ENCODE assay signal across 16 cellular contexts in the genomic region with DNA sequence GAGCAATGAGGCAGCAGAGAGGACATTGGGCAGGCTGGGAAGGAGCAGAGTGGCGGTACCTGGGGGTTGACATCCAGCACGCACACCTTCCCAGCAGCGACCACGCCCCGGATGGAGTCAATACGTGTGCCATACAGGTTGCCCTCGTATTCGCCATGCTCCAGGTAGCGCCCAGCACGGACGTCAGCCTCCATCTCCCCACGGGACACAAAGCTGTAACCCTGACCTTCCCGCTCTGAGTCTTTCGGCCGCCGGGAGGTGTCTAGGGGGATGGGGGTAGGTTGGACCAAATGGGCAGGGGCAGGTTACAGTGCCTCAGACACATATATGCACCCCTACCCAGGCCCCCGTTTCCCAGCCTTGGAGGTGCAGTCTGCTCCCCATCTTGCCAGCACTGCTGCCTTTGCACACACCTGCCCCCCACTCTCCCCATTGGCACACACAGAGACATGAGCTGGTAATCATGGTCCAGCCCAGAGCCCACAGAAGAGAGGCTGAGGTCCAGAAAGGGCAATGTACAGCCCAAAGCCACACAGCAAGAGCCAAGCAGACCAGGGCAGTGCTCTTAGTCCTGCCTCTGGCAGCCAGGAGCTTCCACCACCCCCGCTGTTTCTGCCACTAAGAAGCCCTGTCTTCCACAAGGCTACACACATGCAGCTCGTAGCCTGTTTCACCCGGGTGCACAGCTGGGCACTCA. TPM values are rescaled to one million over a fixed set of nuclear protein-coding genes. Genes with fewer than 3 reads are reported as not detected.
DNase-seq lines count a peak whose midpoint lies in the region; ATAC-seq, FAIRE-seq and TF ChIP-seq lines count a peak whose summit lies in the region.
"Had no signal": no experiment of that assay in that cellular context is flagged by ENCODE, and none has a peak within 500 bp of the region (broad histone marks: within the 10 kb centered on the region; RNA-seq: fewer than 3 reads in every experiment).

No MANE protein-coding gene starts in this region.

- no peak overlapping the region for H3K4me3 ChIP-seq in HepG2 (replicated peaks in 1 of 3; ENCODE audit: insufficient read depth in 1 of 3, low read depth in 2 of 3, low read length in 3 of 3)
- no peak overlapping the region for H3K4me3 ChIP-seq in right lobe of liver
- H3K4me3 ChIP-seq in K562 = no peak overlapping the region
- no peak overlapping the region for H3K4me3 ChIP-seq in spleen
- H3K4me3 ChIP-seq: BLaER1 treated with 17β-estradiol and CSF1 and Interleukin-3, amounts not matched to agents 10 nM and 100 nM had no signal

- no TSS peak for BruUV-seq in HepG2 (replicated peaks; lab: Mats Ljungman, UMichigan)
- no TSS peak for BruUV-seq in K562 (replicated peaks; lab: Mats Ljungman, UMichigan)

- no peaks in the 10 kb centered on the region for H3K36me3 ChIP-seq in HepG2 (replicated peaks in 1 of 2; ENCODE audit: control insufficient read depth in 1 of 2, insufficient read depth in 2 of 2, low read length in 2 of 2)
- no peaks in the 10 kb centered on the region for H3K36me3 ChIP-seq in right lobe of liver
- no peaks in the 10 kb centered on the region for H3K36me3 ChIP-seq in K562 (ENCODE audit: control insufficient read depth, insufficient read depth, low read length)
- no peaks in the 10 kb centered on the region for H3K36me3 ChIP-seq in spleen
- H3K36me3 ChIP-seq: BLaER1 treated with 17β-estradiol and CSF1 and Interleukin-3, amounts not matched to agents 10 nM and 100 nM had no signal

- intact Hi-C loops in HepG2 (cut with micrococcal nuclease; ENCODE audit: unreplicated experiment) (no loop called here), right lobe of liver (cut with DNase I) (no loop called here), K562 (cut with micrococcal nuclease) (loop anchor here (2.0 kb wide), 1 partner anchor 115 kb away; no protein-coding TSS in a partner anchor), left colon (cut with DNase I, micrococcal nuclease) (no loop called here), spleen (cut with DNase I; ENCODE audit: low total_unique reads) (no loop called here)

- TF ChIP-seq RAD21 in HepG2 (CRISPR knock-in tag; IDR thresholded peaks at IDR 0.05) = no peak
- no peak for TF ChIP-seq RAD21 in K562 (CRISPR knock-in tag; conservative IDR thresholded peaks at IDR 0.05 in 1 of 2, IDR thresholded peaks at IDR 0.05 in 1 of 2)

- in situ Hi-C loops in HepG2 (cut with HindIII; ENCODE audit: extremely low pct_ligation_motif_present, low pct_unique_long_range_greater_than_20kb) (no loop called here), K562 (cut with MboI) (no loop called here)

- ATAC-seq in HepG2 (peak; percentile 7; the same call in 2 of the 3 replicates), right lobe of liver (no peak), K562 (no peak; the same call in 2 of the 3 replicates), left colon (peak; percentile 3)

- WGBS in HepG2 (ENCODE audit: low lambda C conversion rate) = 51% methylated on average over 20 of the region's 20 CpGs
- WGBS in right lobe of liver (ENCODE audit: insufficient coverage, low coverage, low lambda C conversion rate, missing lambda C conversion rate) = no CpG with 5 or more reads among the region's 20 CpGs
- WGBS in K562 (ENCODE audit: insufficient coverage, low coverage, missing lambda C conversion rate) = 17% methylated on average over 20 of the region's 20 CpGs
- 84 to 90% (median 88%) methylated on average over 10 to 20 of the region's 20 CpGs for WGBS in spleen, 5 donors

- H3K27ac ChIP-seq in HepG2 (ENCODE audit: extremely low read length, insufficient read depth, low read length) = no peak overlapping the region
- H3K27ac ChIP-seq in right lobe of liver = no peak overlapping the region
- H3K27ac ChIP-seq in K562 (ENCODE audit: extremely low read depth, low read depth, low read length) = no peak overlapping the region
- no peak overlapping the region for H3K27ac ChIP-seq in spleen
- H3K27ac ChIP-seq: BLaER1 treated with 17β-estradiol and CSF1 and Interleukin-3, amounts not matched to agents 10 nM and 100 nM had no signal

- H4K20me1 ChIP-seq in HepG2 (ENCODE audit: insufficient read depth, low read length) = no peaks in the 10 kb centered on the region; the same call in 1 of the 2 replicates
- H4K20me1 ChIP-seq in K562 (replicated peaks; ENCODE audit: control insufficient read depth, insufficient read depth, low read length) = no peaks in the 10 kb centered on the region; the same call in 1 of the 2 replicates

- H3K4me2 ChIP-seq in HepG2 (ENCODE audit: low read depth, low read length) (peak overlapping the region; percentile 33; the same call in 1 of the 2 replicates), K562 (ENCODE audit: insufficient read depth, low read length) (peak overlapping the region; percentile 46; the same call in 1 of the 2 replicates)
- H3K4me2 ChIP-seq: BLaER1 treated with 17β-estradiol and CSF1 and Interleukin-3, amounts not matched to agents 10 nM and 100 nM had no signal

- TF ChIP-seq CTCF in HepG2 (CRISPR knock-in tag; IDR thresholded peaks at IDR 0.05) (no peak), right lobe of liver (IDR thresholded peaks at IDR 0.05) (no peak), K562 (IDR thresholded peaks at IDR 0.05 in 2 of 3, conservative IDR thresholded peaks at IDR 0.05 in 1 of 3; ENCODE audit: insufficient read depth in 2 of 3, low read depth in 1 of 3, low read length in 3 of 3) (no peak), spleen (IDR thresholded peaks at IDR 0.05 in 8 of 11, conservative IDR thresholded peaks at IDR 0.05 in 3 of 11) (no peak)

- no peaks in the 10 kb centered on the region for H3K9me1 ChIP-seq in K562 (ENCODE audit: control insufficient read depth, insufficient read depth, low read length)

- no peak for DNase-seq in HepG2 (ENCODE audit: low spot score)
- DNase-seq in right lobe of liver = no peak
- DNase-seq in K562 (ENCODE audit: extremely low read depth in 1 of 4, low spot score in 3 of 4) = no peak
- DNase-seq in left colon = no peak
- peak; percentile 47 for DNase-seq in spleen
- DNase-seq in nucleus accumbens (lab: John Stamatoyannopoulos, UW) = no peak
- no peak for DNase-seq in T1000 (lab: John Stamatoyannopoulos, UW)
- no peak for DNase-seq in NCI-H128 (lab: John Stamatoyannopoulos, UW; ENCODE audit: unreplicated experiment)
- DNase-seq: DMS153, DMS79 treated with DMSO at 0.1 percent for 48 hours had no signal

- POLR2A ChIA-PET in HepG2 (lab: Yijun Ruan, JAX) (no interaction called here), K562 (lab: Yijun Ruan, JAX) (interaction anchor here (0.7 kb wide), 1 partner anchor 47 kb away, joined by 4 read pairs; no protein-coding TSS in a partner anchor)

- H3K9me3 ChIP-seq in HepG2 (ENCODE audit: low read length) (no peaks in the 10 kb centered on the region), right lobe of liver (no peaks in the 10 kb centered on the region), K562 (replicated peaks; ENCODE audit: control insufficient read depth, insufficient read depth, low read depth, low read length) (no peaks in the 10 kb centered on the region), spleen (no peaks in the 10 kb centered on the region)
- H3K9me3 ChIP-seq: BLaER1 treated with 17β-estradiol and CSF1 and Interleukin-3, amounts not matched to agents 10 nM and 100 nM had no signal

- CTCF ChIA-PET in HepG2 (lab: Yijun Ruan, JAX; ENCODE audit: low intra/inter-chr PET ratio, low total read pairs) = interaction anchor here (1.0 kb wide), 1 partner anchor 162 kb away, joined by 4 read pairs; no protein-coding TSS in a partner anchor
- CTCF ChIA-PET in K562 (lab: Yijun Ruan, JAX; ENCODE audit: low intra/inter-chr PET ratio) = interaction anchor here (0.6 to 1.4 kb wide), 3 partner anchors 12 to 331 kb away, joined by 3 read pairs; no protein-coding TSS in a partner anchor

- TF ChIP-seq EP300 in HepG2 (IDR thresholded peaks at IDR 0.05; ENCODE audit: low read depth in 2 of 2, low read length in 2 of 2) (no peak), HepG2 (CRISPR knock-in tag; IDR thresholded peaks at IDR 0.05; ENCODE audit: borderline replicate concordance) (no peak), K562 (IDR thresholded peaks at IDR 0.05; ENCODE audit: low read length) (no peak)

- H3K4me1 ChIP-seq in HepG2 (ENCODE audit: insufficient read depth, low read length) = peaks cover 8% of the 10 kb centered on the region
- H3K4me1 ChIP-seq in right lobe of liver = no peaks in the 10 kb centered on the region
- H3K4me1 ChIP-seq in K562 (replicated peaks in 1 of 2; ENCODE audit: control insufficient read depth in 2 of 2, insufficient read depth in 2 of 2, low read length in 2 of 2) = peaks cover 0 to 33% of the 10 kb centered on the region in 2 experiments; a peak in 3 of 5 replicates
- H3K4me1 ChIP-seq in spleen = peaks cover 0 to 14% (median 8%) of the 10 kb centered on the region in 6 donors

- H3K27me3 ChIP-seq in HepG2 (ENCODE audit: control insufficient read depth in 1 of 2, insufficient read depth in 2 of 2, low read length in 2 of 2) (peaks cover 0 to 16% of the 10 kb centered on the region in 2 experiments; a peak in 2 of 5 replicates), right lobe of liver (no peaks in the 10 kb centered on the region), K562 (ENCODE audit: control insufficient read depth in 2 of 2, insufficient read depth in 2 of 2, low read length in 2 of 2) (peaks cover 4 to 19% of the 10 kb centered on the region in 2 experiments; a peak in 2 of 5 replicates), spleen (replicated peaks in 1 of 7) (peaks cover 0 to 18% (median 0%) of the 10 kb centered on the region in 7 donors)
- H3K27me3 ChIP-seq: BLaER1 treated with 17β-estradiol and CSF1 and Interleukin-3, amounts not matched to agents 10 nM and 100 nM had no signal

- FAIRE-seq in HepG2 (lab: Jason Lieb, UNC) (no peak), K562 (lab: Jason Lieb, UNC) (no peak)
- FAIRE-seq: G401.6 had no signal

- TF ChIP-seq POLR2A in HepG2 (IDR thresholded peaks at IDR 0.05; ENCODE audit: insufficient read depth in 1 of 2, low read depth in 2 of 2, low read length in 2 of 2) = no peak
- no peak for TF ChIP-seq POLR2A in right lobe of liver (IDR thresholded peaks at IDR 0.05)
- no peak for TF ChIP-seq POLR2A in K562 (conservative IDR thresholded peaks at IDR 0.05)
- no peak for TF ChIP-seq POLR2A in spleen (IDR thresholded peaks at IDR 0.05)

- no peak overlapping the region for H2AFZ ChIP-seq in HepG2 (ENCODE audit: low read length)
- H2AFZ ChIP-seq in K562 (ENCODE audit: low read depth, low read length) = peak overlapping the region; percentile 68; the same call in 1 of the 2 replicates

- no peaks in the 10 kb centered on the region for H3K79me2 ChIP-seq in HepG2 (ENCODE audit: insufficient read depth, low read length)
- no peaks in the 10 kb centered on the region for H3K79me2 ChIP-seq in K562 (ENCODE audit: control insufficient read depth, insufficient read depth, low read length)

- H3K9ac ChIP-seq in HepG2 (ENCODE audit: insufficient read depth, low read depth, low read length) (no peak overlapping the region), K562 (ENCODE audit: insufficient read depth in 1 of 2, low read depth in 2 of 2, low read length in 2 of 2) (0 out of 4 replicates have a peak overlapping the region, but pooled peaks of 1 of the 2 experiments have one; percentile 0)
- H3K9ac ChIP-seq: BLaER1 treated with 17β-estradiol and CSF1 and Interleukin-3, amounts not matched to agents 10 nM and 100 nM had no signal

RNA-seq across cellular contexts. Expression of a gene that starts 27.5 kb away (rescaled TPM):
- total RNA-seq in HepG2 (2016; rRNA removed; fragmentation: Illumina TruSeq; extraction: Trizol) (0.20 and 0.44 TPM in 2 replicates), right lobe of liver (1 to 10 TPM in 1 of 6 experiments, under 1 TPM in 2, not detected in 3; 0.13 to 1.2 (median 0.18) TPM), K562 (2014; rRNA removed) (0.14 and 0.41 TPM in 2 replicates), K562 (2014; rRNA removed; fragmentation: Illumina TruSeq; extraction: Trizol) (0.35 and 0.44 TPM in 2 replicates), K562 (2015; rRNA removed; fragmentation: Illumina TruSeq; extraction: Trizol) (0.26 and 0.33 TPM in 2 replicates), K562 (2021) (0.45 and 0.53 TPM in 2 replicates), left colon (1 to 10 TPM in 1 of 2 donors, under 1 TPM in 1; 0.49 to 2.6 TPM), spleen (1 to 10 TPM in 5 of 7 donors, under 1 TPM in 2; 0.77 to 2.4 (median 1.2) TPM)
- 0.18 and 0.30 TPM in 2 replicates for total RNA-seq in HepG2 (2016; cell fraction: cytosol; rRNA removed; fragmentation: Illumina TruSeq; extraction: Trizol; ENCODE audit: low read depth)
- total RNA-seq in HepG2 (2016; cell fraction: insoluble cytoplasmic fraction; rRNA removed; fragmentation: Illumina TruSeq; extraction: Trizol) = 0.02 and 0.10 TPM in 2 replicates
- 0.06 and 0.07 TPM in 2 replicates for total RNA-seq in HepG2 (2016; cell fraction: membrane; rRNA removed; fragmentation: Illumina TruSeq; extraction: Trizol)
- total RNA-seq in HepG2 (2016; cell fraction: nucleus; rRNA removed; fragmentation: Illumina TruSeq; extraction: Trizol) = 0.25 TPM in 1 of 2 replicates, not detected in the other
- polyA plus RNA-seq in HepG2 (2011; rRNA removed) (1.7 and 2.2 TPM in 2 replicates), K562 (2011; rRNA removed) (1.0 and 1.2 TPM in 2 replicates), K562 (2014; fragmentation: Illumina TruSeq; extraction: Trizol) (0.24 and 0.28 TPM in 2 replicates), K562 (2014; fragmentation: Nextera tagmentation; extraction: Ambion mirVana) (under 1 TPM; 0.04 TPM), K562 (2014; rRNA removed) (0.12 and 0.39 TPM in 2 replicates), spleen (under 1 TPM; 0.13 to 0.51 (median 0.15) TPM)
- polyA plus RNA-seq in HepG2 (2011; cell fraction: cytosol; rRNA removed) = 1.6 TPM in 2 replicates
- polyA plus RNA-seq in HepG2 (2011; cell fraction: nucleus; rRNA removed) = 3.8 and 4.9 TPM in 2 replicates
- 0.62 and 0.99 TPM in 2 replicates for polyA plus RNA-seq in HepG2 (2012)
- not detected in 2 replicates for polyA plus RNA-seq in HepG2 (2016; cell fraction: cytosol; fragmentation: Illumina TruSeq; extraction: Trizol; ENCODE audit: low read depth)
- polyA plus RNA-seq in HepG2 (2016; cell fraction: insoluble cytoplasmic fraction; fragmentation: Illumina TruSeq; extraction: Trizol; ENCODE audit: low read depth) = 0.19 and 0.20 TPM in 2 replicates
- 0.05 TPM in 1 of 2 replicates, not detected in the other for polyA plus RNA-seq in HepG2 (2016; cell fraction: membrane; fragmentation: Illumina TruSeq; extraction: Trizol; ENCODE audit: low read depth)
- 0.15 and 0.18 TPM in 2 replicates for polyA plus RNA-seq in HepG2 (2016; cell fraction: nucleus; fragmentation: Illumina TruSeq; extraction: Trizol; ENCODE audit: insufficient read depth, low read depth)
- polyA minus RNA-seq in HepG2 (2011; rRNA and poly(A)+ RNA removed; ENCODE audit: low replicate concordance) = 3.3 and 19.7 TPM in 2 replicates
- 1.1 and 2.0 TPM in 2 replicates for polyA minus RNA-seq in HepG2 (2011; cell fraction: cytosol; rRNA and poly(A)+ RNA removed)
- 1.5 and 3.2 TPM in 2 replicates for polyA minus RNA-seq in HepG2 (2011; cell fraction: nucleus; rRNA and poly(A)+ RNA removed)
- 0.30 and 1.5 TPM in 2 replicates for total RNA-seq in K562 (2011; cell fraction: chromatin; rRNA removed; ENCODE audit: low replicate concordance)
- total RNA-seq in K562 (2011; cell fraction: nucleolus; rRNA removed) = 1.2 and 1.8 TPM in 2 replicates
- total RNA-seq in K562 (2011; cell fraction: nucleoplasm; rRNA removed) = 0.66 and 0.99 TPM in 2 replicates
- 1.3 and 1.5 TPM in 2 replicates for polyA plus RNA-seq in K562 (2011; cell fraction: cytosol; rRNA removed)
- 1.4 and 1.6 TPM in 2 replicates for polyA plus RNA-seq in K562 (2011; cell fraction: nucleus; rRNA removed)
- polyA plus RNA-seq in K562 (2012) = 0.19 and 0.34 TPM in 2 replicates
- 0.99 and 1.5 TPM in 2 replicates for polyA minus RNA-seq in K562 (2011; rRNA and poly(A)+ RNA removed)
- 1.2 and 1.3 TPM in 2 replicates for polyA minus RNA-seq in K562 (2011; cell fraction: cytosol; rRNA and poly(A)+ RNA removed)
- polyA minus RNA-seq in K562 (2011; cell fraction: nucleus; rRNA and poly(A)+ RNA removed) = 0.89 and 1.9 TPM in 2 replicates

RNA-seq across cellular contexts. Expression of a gene that starts 32.9 kb away (rescaled TPM):
- not detected in 2 replicates for total RNA-seq in HepG2 (2016; rRNA removed; fragmentation: Illumina TruSeq; extraction: Trizol)
- not detected in 2 replicates for total RNA-seq in HepG2 (2016; cell fraction: cytosol; rRNA removed; fragmentation: Illumina TruSeq; extraction: Trizol; ENCODE audit: low read depth)
- total RNA-seq in HepG2 (2016; cell fraction: insoluble cytoplasmic fraction; rRNA removed; fragmentation: Illumina TruSeq; extraction: Trizol) = not detected in 2 replicates
- not detected in 2 replicates for total RNA-seq in HepG2 (2016; cell fraction: membrane; rRNA removed; fragmentation: Illumina TruSeq; extraction: Trizol)
- not detected in 2 replicates for total RNA-seq in HepG2 (2016; cell fraction: nucleus; rRNA removed; fragmentation: Illumina TruSeq; extraction: Trizol)
- not detected in 2 replicates for polyA plus RNA-seq in HepG2 (2011; rRNA removed)
- not detected in 2 replicates for polyA plus RNA-seq in HepG2 (2011; cell fraction: cytosol; rRNA removed)
- polyA plus RNA-seq in HepG2 (2011; cell fraction: nucleus; rRNA removed) = not detected in 2 replicates
- not detected in 2 replicates for polyA plus RNA-seq in HepG2 (2012)
- polyA plus RNA-seq in HepG2 (2016; cell fraction: cytosol; fragmentation: Illumina TruSeq; extraction: Trizol; ENCODE audit: low read depth) = not detected in 2 replicates
- not detected in 2 replicates for polyA plus RNA-seq in HepG2 (2016; cell fraction: insoluble cytoplasmic fraction; fragmentation: Illumina TruSeq; extraction: Trizol; ENCODE audit: low read depth)
- not detected in 2 replicates for polyA plus RNA-seq in HepG2 (2016; cell fraction: membrane; fragmentation: Illumina TruSeq; extraction: Trizol; ENCODE audit: low read depth)
- polyA plus RNA-seq in HepG2 (2016; cell fraction: nucleus; fragmentation: Illumina TruSeq; extraction: Trizol; ENCODE audit: insufficient read depth, low read depth) = not detected in 2 replicates
- not detected in 2 replicates for polyA minus RNA-seq in HepG2 (2011; rRNA and poly(A)+ RNA removed; ENCODE audit: low replicate concordance)
- not detected in 2 replicates for polyA minus RNA-seq in HepG2 (2011; cell fraction: cytosol; rRNA and poly(A)+ RNA removed)
- not detected in 2 replicates for polyA minus RNA-seq in HepG2 (2011; cell fraction: nucleus; rRNA and poly(A)+ RNA removed)
- total RNA-seq in right lobe of liver = under 1 TPM in 5 of 6 experiments, not detected in 1; 0.12 to 0.73 (median 0.55) TPM
- total RNA-seq in K562 (2011; cell fraction: chromatin; rRNA removed; ENCODE audit: low replicate concordance) = not detected in 2 replicates
- not detected in 2 replicates for total RNA-seq in K562 (2011; cell fraction: nucleolus; rRNA removed)
- not detected in 2 replicates for total RNA-seq in K562 (2011; cell fraction: nucleoplasm; rRNA removed)
- total RNA-seq in K562 (2014; rRNA removed) = not detected in 2 replicates
- total RNA-seq in K562 (2014; rRNA removed; fragmentation: Illumina TruSeq; extraction: Trizol) = not detected in 2 replicates
- not detected in 2 replicates for total RNA-seq in K562 (2015; rRNA removed; fragmentation: Illumina TruSeq; extraction: Trizol)
- not detected in 2 replicates for total RNA-seq in K562 (2021)
- not detected in 2 replicates for polyA plus RNA-seq in K562 (2011; rRNA removed)
- polyA plus RNA-seq in K562 (2011; cell fraction: cytosol; rRNA removed) = not detected in 2 replicates
- polyA plus RNA-seq in K562 (2011; cell fraction: nucleus; rRNA removed) = not detected in 2 replicates
- polyA plus RNA-seq in K562 (2012) = not detected in 2 replicates
- not detected in 2 replicates for polyA plus RNA-seq in K562 (2014; fragmentation: Illumina TruSeq; extraction: Trizol)
- polyA plus RNA-seq in K562 (2014; fragmentation: Nextera tagmentation; extraction: Ambion mirVana) = not detected
- not detected in 2 replicates for polyA plus RNA-seq in K562 (2014; rRNA removed)
- not detected in 2 replicates for polyA minus RNA-seq in K562 (2011; rRNA and poly(A)+ RNA removed)
- polyA minus RNA-seq in K562 (2011; cell fraction: cytosol; rRNA and poly(A)+ RNA removed) = not detected in 2 replicates
- not detected in 2 replicates for polyA minus RNA-seq in K562 (2011; cell fraction: nucleus; rRNA and poly(A)+ RNA removed)
- under 1 TPM; 0.27 to 0.87 TPM for total RNA-seq in left colon
- 1 to 10 TPM in 6 of 7 donors, under 1 TPM in 1; 0.77 to 5.3 (median 3.6) TPM for total RNA-seq in spleen
- polyA plus RNA-seq in spleen = 1 to 10 TPM in 1 of 3 donors, under 1 TPM in 2; 0.33 to 1.7 (median 0.73) TPM
- total RNA-seq: Calu3; CD4-positive, CD25-positive, alpha-beta regulatory T cell; H1; HT-29 had no signal
- polyA plus RNA-seq: CD4-positive, CD25-positive, alpha-beta regulatory T cell had no signal

RNA-seq across cellular contexts. Expression of a gene that starts 46.9 kb away (rescaled TPM):
- 0.83 and 0.91 TPM in 2 replicates for total RNA-seq in HepG2 (2016; rRNA removed; fragmentation: Illumina TruSeq; extraction: Trizol)
- 0.53 and 0.81 TPM in 2 replicates for total RNA-seq in HepG2 (2016; cell fraction: cytosol; rRNA removed; fragmentation: Illumina TruSeq; extraction: Trizol; ENCODE audit: low read depth)
- 0.37 and 1.2 TPM in 2 replicates for total RNA-seq in HepG2 (2016; cell fraction: insoluble cytoplasmic fraction; rRNA removed; fragmentation: Illumina TruSeq; extraction: Trizol)
- 0.62 and 0.65 TPM in 2 replicates for total RNA-seq in HepG2 (2016; cell fraction: membrane; rRNA removed; fragmentation: Illumina TruSeq; extraction: Trizol)
- total RNA-seq in HepG2 (2016; cell fraction: nucleus; rRNA removed; fragmentation: Illumina TruSeq; extraction: Trizol) = 2.3 and 3.0 TPM in 2 replicates
- 1.8 and 2.4 TPM in 2 replicates for polyA plus RNA-seq in HepG2 (2011; rRNA removed)
- polyA plus RNA-seq in HepG2 (2011; cell fraction: cytosol; rRNA removed) = 0.40 and 0.73 TPM in 2 replicates
- 8.8 and 12.8 TPM in 2 replicates for polyA plus RNA-seq in HepG2 (2011; cell fraction: nucleus; rRNA removed)
- 1.4 and 1.5 TPM in 2 replicates for polyA plus RNA-seq in HepG2 (2012)
- 0.20 and 0.42 TPM in 2 replicates for polyA plus RNA-seq in HepG2 (2016; cell fraction: cytosol; fragmentation: Illumina TruSeq; extraction: Trizol; ENCODE audit: low read depth)
- polyA plus RNA-seq in HepG2 (2016; cell fraction: insoluble cytoplasmic fraction; fragmentation: Illumina TruSeq; extraction: Trizol; ENCODE audit: low read depth) = 0.34 and 0.46 TPM in 2 replicates
- 0.26 and 0.42 TPM in 2 replicates for polyA plus RNA-seq in HepG2 (2016; cell fraction: membrane; fragmentation: Illumina TruSeq; extraction: Trizol; ENCODE audit: low read depth)
- 4.1 and 6.3 TPM in 2 replicates for polyA plus RNA-seq in HepG2 (2016; cell fraction: nucleus; fragmentation: Illumina TruSeq; extraction: Trizol; ENCODE audit: insufficient read depth, low read depth)
- polyA minus RNA-seq in HepG2 (2011; rRNA and poly(A)+ RNA removed; ENCODE audit: low replicate concordance) = 2.6 and 21.0 TPM in 2 replicates
- polyA minus RNA-seq in HepG2 (2011; cell fraction: cytosol; rRNA and poly(A)+ RNA removed) = 0.49 TPM in 1 of 2 replicates, not detected in the other
- 3.4 and 4.4 TPM in 2 replicates for polyA minus RNA-seq in HepG2 (2011; cell fraction: nucleus; rRNA and poly(A)+ RNA removed)
- total RNA-seq in right lobe of liver = 1 to 10 TPM; 1.3 to 2.5 (median 1.8) TPM
- total RNA-seq in K562 (2011; cell fraction: chromatin; rRNA removed; ENCODE audit: low replicate concordance) = 39.6 and 62.5 TPM in 2 replicates
- total RNA-seq in K562 (2011; cell fraction: nucleolus; rRNA removed) = 26.3 and 31.2 TPM in 2 replicates
- total RNA-seq in K562 (2011; cell fraction: nucleoplasm; rRNA removed) = 35.3 and 39.0 TPM in 2 replicates
- 6.0 and 10.4 TPM in 2 replicates for total RNA-seq in K562 (2014; rRNA removed)
- 3.1 TPM in 2 replicates for total RNA-seq in K562 (2014; rRNA removed; fragmentation: Illumina TruSeq; extraction: Trizol)
- total RNA-seq in K562 (2015; rRNA removed; fragmentation: Illumina TruSeq; extraction: Trizol) = 2.2 and 2.9 TPM in 2 replicates
- 5.1 and 5.9 TPM in 2 replicates for total RNA-seq in K562 (2021)
- 5.3 and 6.2 TPM in 2 replicates for polyA plus RNA-seq in K562 (2011; rRNA removed)
- polyA plus RNA-seq in K562 (2011; cell fraction: cytosol; rRNA removed) = 4.4 and 7.6 TPM in 2 replicates
- polyA plus RNA-seq in K562 (2011; cell fraction: nucleus; rRNA removed) = 21.3 and 32.5 TPM in 2 replicates
- polyA plus RNA-seq in K562 (2012) = 2.0 and 2.7 TPM in 2 replicates
- polyA plus RNA-seq in K562 (2014; fragmentation: Illumina TruSeq; extraction: Trizol) = 4.1 and 4.5 TPM in 2 replicates
- 1 to 10 TPM in 1 of 2 experiments, under 1 TPM in 1; 0.41 to 1.1 TPM for polyA plus RNA-seq in K562 (2014; fragmentation: Nextera tagmentation; extraction: Ambion mirVana)
- polyA plus RNA-seq in K562 (2014; rRNA removed) = 5.3 and 5.4 TPM in 2 replicates
- polyA minus RNA-seq in K562 (2011; rRNA and poly(A)+ RNA removed) = 3.9 and 7.3 TPM in 2 replicates
- polyA minus RNA-seq in K562 (2011; cell fraction: cytosol; rRNA and poly(A)+ RNA removed) = 3.1 and 5.0 TPM in 2 replicates
- 8.9 and 9.3 TPM in 2 replicates for polyA minus RNA-seq in K562 (2011; cell fraction: nucleus; rRNA and poly(A)+ RNA removed)
- 1 to 10 TPM; 3.7 to 4.0 TPM for total RNA-seq in left colon
- 10 to 100 TPM in 2 of 7 donors, 1 to 10 TPM in 5; 3.3 to 23.9 (median 9.7) TPM for total RNA-seq in spleen
- polyA plus RNA-seq in spleen = 1 to 10 TPM; 1.9 to 7.1 (median 5.7) TPM
- total RNA-seq: CD4-positive, CD25-positive, alpha-beta regulatory T cell had no signal
- polyA plus RNA-seq: CD4-positive, CD25-positive, alpha-beta regulatory T cell had no signal

Comparison
In these comparisons a context has a peak if more than half of its experiments do, and no peak if none do; other contexts are left out.
1. ATAC-seq: peak in HepG2 (single experiment) and left colon (single experiment); none in right lobe of liver (0 of 4) and K562 (single experiment).